ENCODE assay signal across 1 cellular context in genomic region chr10:43354325-43354635, GRCh38.
TF ChIP-seq lines count a peak whose summit lies in the region.

No MANE protein-coding gene starts in this region.

TF ChIP-seq in GM23338, 12 proteins besides CTCF, POLR2A, EP300 and RAD21:
- TF ChIP-seq NANOG (IDR thresholded peaks at IDR 0.05; ENCODE audit: borderline replicate concordance) (no peak), EZH2phosphoT487 (IDR thresholded peaks at IDR 0.05; ENCODE audit: unreplicated experiment) (no peak), ZNF331 (CRISPR knock-in tag; IDR thresholded peaks at IDR 0.05; ENCODE audit: low read depth) (no peak), CREB1 (CRISPR knock-in tag; IDR thresholded peaks at IDR 0.05; ENCODE audit: low read depth) (no peak), JUNB (IDR thresholded peaks at IDR 0.05; ENCODE audit: unreplicated experiment) (no peak), POLR2AphosphoS5 (IDR thresholded peaks at IDR 0.05; ENCODE audit: low read depth) (no peak), EZH2 (IDR thresholded peaks at IDR 0.05; ENCODE audit: low read depth, unreplicated experiment) (no peak), ETS1 (IDR thresholded peaks at IDR 0.05) (no peak), ZNF114 (CRISPR knock-in tag; IDR thresholded peaks at IDR 0.05) (no peak), STAT1 (IDR thresholded peaks at IDR 0.05; ENCODE audit: unreplicated experiment) (no peak)
- TF ChIP-seq, protein P1, sequence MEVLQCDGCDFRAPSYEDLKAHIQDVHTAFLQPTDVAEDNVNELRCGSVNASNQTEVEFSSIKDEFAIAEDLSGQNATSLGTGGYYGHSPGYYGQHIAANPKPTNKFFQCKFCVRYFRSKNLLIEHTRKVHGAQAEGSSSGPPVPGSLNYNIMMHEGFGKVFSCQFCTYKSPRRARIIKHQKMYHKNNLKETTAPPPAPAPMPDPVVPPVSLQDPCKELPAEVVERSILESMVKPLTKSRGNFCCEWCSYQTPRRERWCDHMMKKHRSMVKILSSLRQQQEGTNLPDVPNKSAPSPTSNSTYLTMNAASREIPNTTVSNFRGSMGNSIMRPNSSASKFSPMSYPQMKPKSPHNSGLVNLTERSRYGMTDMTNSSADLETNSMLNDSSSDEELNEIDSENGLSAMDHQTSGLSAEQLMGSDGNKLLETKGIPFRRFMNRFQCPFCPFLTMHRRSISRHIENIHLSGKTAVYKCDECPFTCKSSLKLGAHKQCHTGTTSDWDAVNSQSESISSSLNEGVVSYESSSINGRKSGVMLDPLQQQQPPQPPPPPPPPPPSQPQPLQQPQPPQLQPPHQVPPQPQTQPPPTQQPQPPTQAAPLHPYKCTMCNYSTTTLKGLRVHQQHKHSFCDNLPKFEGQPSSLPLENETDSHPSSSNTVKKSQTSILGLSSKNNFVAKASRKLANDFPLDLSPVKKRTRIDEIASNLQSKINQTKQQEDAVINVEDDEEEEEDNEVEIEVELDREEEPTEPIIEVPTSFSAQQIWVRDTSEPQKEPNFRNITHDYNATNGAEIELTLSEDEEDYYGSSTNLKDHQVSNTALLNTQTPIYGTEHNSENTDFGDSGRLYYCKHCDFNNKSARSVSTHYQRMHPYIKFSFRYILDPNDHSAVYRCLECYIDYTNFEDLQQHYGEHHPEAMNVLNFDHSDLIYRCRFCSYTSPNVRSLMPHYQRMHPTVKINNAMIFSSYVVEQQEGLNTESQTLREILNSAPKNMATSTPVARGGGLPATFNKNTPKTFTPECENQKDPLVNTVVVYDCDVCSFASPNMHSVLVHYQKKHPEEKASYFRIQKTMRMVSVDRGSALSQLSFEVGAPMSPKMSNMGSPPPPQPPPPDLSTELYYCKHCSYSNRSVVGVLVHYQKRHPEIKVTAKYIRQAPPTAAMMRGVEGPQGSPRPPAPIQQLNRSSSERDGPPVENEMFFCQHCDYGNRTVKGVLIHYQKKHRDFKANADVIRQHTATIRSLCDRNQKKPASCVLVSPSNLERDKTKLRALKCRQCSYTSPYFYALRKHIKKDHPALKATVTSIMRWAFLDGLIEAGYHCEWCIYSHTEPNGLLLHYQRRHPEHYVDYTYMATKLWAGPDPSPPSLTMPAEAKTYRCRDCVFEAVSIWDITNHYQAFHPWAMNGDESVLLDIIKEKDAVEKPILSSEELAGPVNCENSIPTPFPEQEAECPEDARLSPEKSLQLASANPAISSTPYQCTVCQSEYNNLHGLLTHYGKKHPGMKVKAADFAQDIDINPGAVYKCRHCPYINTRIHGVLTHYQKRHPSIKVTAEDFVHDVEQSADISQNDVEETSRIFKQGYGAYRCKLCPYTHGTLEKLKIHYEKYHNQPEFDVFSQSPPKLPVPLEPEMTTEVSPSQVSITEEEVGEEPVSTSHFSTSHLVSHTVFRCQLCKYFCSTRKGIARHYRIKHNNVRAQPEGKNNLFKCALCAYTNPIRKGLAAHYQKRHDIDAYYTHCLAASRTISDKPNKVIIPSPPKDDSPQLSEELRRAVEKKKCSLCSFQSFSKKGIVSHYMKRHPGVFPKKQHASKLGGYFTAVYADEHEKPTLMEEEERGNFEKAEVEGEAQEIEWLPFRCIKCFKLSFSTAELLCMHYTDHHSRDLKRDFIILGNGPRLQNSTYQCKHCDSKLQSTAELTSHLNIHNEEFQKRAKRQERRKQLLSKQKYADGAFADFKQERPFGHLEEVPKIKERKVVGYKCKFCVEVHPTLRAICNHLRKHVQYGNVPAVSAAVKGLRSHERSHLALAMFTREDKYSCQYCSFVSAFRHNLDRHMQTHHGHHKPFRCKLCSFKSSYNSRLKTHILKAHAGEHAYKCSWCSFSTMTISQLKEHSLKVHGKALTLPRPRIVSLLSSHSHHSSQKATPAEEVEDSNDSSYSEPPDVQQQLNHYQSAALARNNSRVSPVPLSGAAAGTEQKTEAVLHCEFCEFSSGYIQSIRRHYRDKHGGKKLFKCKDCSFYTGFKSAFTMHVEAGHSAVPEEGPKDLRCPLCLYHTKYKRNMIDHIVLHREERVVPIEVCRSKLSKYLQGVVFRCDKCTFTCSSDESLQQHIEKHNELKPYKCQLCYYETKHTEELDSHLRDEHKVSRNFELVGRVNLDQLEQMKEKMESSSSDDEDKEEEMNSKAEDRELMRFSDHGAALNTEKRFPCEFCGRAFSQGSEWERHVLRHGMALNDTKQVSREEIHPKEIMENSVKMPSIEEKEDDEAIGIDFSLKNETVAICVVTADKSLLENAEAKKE (CRISPR knock-in tag; IDR thresholded peaks at IDR 0.05) = no peak
- TF ChIP-seq, protein P2, sequence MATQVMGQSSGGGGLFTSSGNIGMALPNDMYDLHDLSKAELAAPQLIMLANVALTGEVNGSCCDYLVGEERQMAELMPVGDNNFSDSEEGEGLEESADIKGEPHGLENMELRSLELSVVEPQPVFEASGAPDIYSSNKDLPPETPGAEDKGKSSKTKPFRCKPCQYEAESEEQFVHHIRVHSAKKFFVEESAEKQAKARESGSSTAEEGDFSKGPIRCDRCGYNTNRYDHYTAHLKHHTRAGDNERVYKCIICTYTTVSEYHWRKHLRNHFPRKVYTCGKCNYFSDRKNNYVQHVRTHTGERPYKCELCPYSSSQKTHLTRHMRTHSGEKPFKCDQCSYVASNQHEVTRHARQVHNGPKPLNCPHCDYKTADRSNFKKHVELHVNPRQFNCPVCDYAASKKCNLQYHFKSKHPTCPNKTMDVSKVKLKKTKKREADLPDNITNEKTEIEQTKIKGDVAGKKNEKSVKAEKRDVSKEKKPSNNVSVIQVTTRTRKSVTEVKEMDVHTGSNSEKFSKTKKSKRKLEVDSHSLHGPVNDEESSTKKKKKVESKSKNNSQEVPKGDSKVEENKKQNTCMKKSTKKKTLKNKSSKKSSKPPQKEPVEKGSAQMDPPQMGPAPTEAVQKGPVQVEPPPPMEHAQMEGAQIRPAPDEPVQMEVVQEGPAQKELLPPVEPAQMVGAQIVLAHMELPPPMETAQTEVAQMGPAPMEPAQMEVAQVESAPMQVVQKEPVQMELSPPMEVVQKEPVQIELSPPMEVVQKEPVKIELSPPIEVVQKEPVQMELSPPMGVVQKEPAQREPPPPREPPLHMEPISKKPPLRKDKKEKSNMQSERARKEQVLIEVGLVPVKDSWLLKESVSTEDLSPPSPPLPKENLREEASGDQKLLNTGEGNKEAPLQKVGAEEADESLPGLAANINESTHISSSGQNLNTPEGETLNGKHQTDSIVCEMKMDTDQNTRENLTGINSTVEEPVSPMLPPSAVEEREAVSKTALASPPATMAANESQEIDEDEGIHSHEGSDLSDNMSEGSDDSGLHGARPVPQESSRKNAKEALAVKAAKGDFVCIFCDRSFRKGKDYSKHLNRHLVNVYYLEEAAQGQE (IDR thresholded peaks at IDR 0.05; ENCODE audit: unreplicated experiment) = no peak
